In the genomic region with DNA sequence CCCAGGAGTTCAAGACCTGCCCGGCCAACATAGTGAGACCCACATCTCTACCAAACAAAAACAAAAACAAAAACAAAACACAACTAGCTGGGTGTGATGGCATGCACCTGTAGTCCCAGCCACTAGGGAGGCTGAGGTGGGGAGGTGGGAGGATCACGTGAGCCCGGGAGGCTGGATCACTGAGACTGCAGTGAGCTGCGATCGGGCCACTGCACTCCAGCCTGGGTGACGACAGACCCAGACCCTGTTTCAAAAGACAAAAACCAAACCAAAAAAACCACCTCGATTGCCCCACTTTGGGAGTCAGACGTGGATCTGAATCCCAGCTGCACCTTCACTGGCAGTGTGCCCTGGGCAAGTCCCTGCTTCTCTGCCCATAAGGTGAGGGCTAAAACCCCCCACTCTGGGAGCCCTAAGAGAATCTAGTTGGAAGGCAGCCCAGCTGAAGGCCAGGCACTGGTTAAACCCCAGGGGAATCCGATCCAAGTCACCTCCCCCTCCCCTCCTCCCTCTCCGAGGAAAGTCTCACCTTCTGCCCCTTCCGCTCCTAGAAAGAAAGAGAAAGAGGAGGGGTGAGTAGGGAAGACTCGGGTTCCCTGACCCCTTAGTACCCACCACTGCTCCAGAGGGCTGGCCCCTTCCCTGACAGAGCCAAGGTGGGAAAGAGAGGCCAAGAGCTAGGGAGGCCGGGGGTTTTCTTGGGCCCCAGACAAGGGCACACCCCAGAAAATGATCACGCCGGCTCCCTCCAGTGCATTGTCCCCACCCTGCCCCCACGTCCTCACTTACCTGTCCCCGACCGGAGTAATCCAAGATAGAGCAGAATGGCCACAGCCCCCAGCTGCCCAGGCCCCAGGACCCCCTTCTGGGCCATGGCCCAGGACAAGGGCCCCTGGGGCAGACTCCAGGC, we compare ENCODE assay signal across 10 cellular contexts. TPM values are rescaled to one million over a fixed set of nuclear protein-coding genes. Genes with fewer than 3 reads are reported as not detected.
DNase-seq lines count a peak whose midpoint lies in the region; TF ChIP-seq lines count a peak whose summit lies in the region.
"Had no signal": no experiment of that assay in that cellular context is flagged by ENCODE, and none has a peak within 500 bp of the region (broad histone marks: within the 10 kb centered on the region; RNA-seq: fewer than 3 reads in every experiment).

No MANE protein-coding gene starts in this region.

- no peaks in the 10 kb centered on the region for H3K27me3 Mint-ChIP-seq in Calu3 (ENCODE audit: unreplicated experiment)
- H3K27me3 Mint-ChIP-seq: activated naive CD4-positive, alpha-beta T cell treated with anti-CD3 and anti-CD28 coated beads, Interleukin-2, amount 50 U/mL, for 24 hours had no signal

- H3K4me3 ChIP-seq in duodenal mucosa (ENCODE audit: low read depth in 1 of 2, low read length in 2 of 2) (peak overlapping the region; percentile 78 to 98), mucosa of stomach (ENCODE audit: low read length) (peak overlapping the region; percentile 78)

- H3K9ac ChIP-seq in duodenal mucosa (ENCODE audit: low read depth in 1 of 2, low read length in 2 of 2) (peak overlapping the region; percentile 96 to 100), mucosa of stomach (ENCODE audit: low read length) (peak overlapping the region; percentile 100)

- H3K9me3 ChIP-seq in duodenal mucosa (ENCODE audit: control insufficient read depth in 1 of 2, low read length in 2 of 2) (no peaks in the 10 kb centered on the region), mucosa of stomach (ENCODE audit: control insufficient read depth, low read length) (no peaks in the 10 kb centered on the region)

- H3K9me3 Mint-ChIP-seq in Calu3 (ENCODE audit: low read depth, unreplicated experiment): no peaks in the 10 kb centered on the region
- H3K9me3 Mint-ChIP-seq: activated naive CD4-positive, alpha-beta T cell treated with anti-CD3 and anti-CD28 coated beads, Interleukin-2, amount 50 U/mL, for 24 hours had no signal

- no peak for TF ChIP-seq CTCF in Calu3 (IDR thresholded peaks at IDR 0.05; ENCODE audit: unreplicated experiment)

- H3K4me3 Mint-ChIP-seq in Calu3 (ENCODE audit: low read depth, unreplicated experiment): peak overlapping the region; percentile 93
- H3K4me3 Mint-ChIP-seq: activated naive CD4-positive, alpha-beta T cell treated with anti-CD3 and anti-CD28 coated beads, Interleukin-2, amount 50 U/mL, for 24 hours had no signal

- H3K36me3 ChIP-seq in duodenal mucosa (ENCODE audit: control insufficient read depth in 1 of 2, insufficient read depth in 2 of 2, low read length in 2 of 2): peaks cover 10 to 26% of the 10 kb centered on the region in 2 donors
- H3K36me3 ChIP-seq in mucosa of stomach (ENCODE audit: control insufficient read depth, insufficient read depth, low read length): peaks cover 15% of the 10 kb centered on the region

- TSS peak; percentile 68 for BruUV-seq in Calu3 (replicated peaks; lab: Mats Ljungman, UMichigan)

- peak overlapping the region; percentile 6 for H3K27ac Mint-ChIP-seq in Calu3 (ENCODE audit: unreplicated experiment)
- H3K27ac Mint-ChIP-seq: activated naive CD4-positive, alpha-beta T cell treated with anti-CD3 and anti-CD28 coated beads, Interleukin-2, amount 50 U/mL, for 24 hours had no signal

- peaks cover 48 to 59% of the 10 kb centered on the region in 2 donors for H3K4me1 ChIP-seq in duodenal mucosa (ENCODE audit: control insufficient read depth in 1 of 2, insufficient read depth in 2 of 2, low read length in 2 of 2)
- H3K4me1 ChIP-seq in mucosa of stomach (ENCODE audit: control insufficient read depth, insufficient read depth, low read length): peaks cover 64% of the 10 kb centered on the region

- CTCF ChIA-PET in Calu3 (lab: Charles Lee): interaction anchor here (0.6 to 3.8 kb wide), 7 partner anchors 18 to 324 kb away, joined by 3 to 18 read pairs (median 3); a partner anchor contains a TSS

- peaks cover 74% of the 10 kb centered on the region for H3K4me1 Mint-ChIP-seq in Calu3 (ENCODE audit: low read depth, unreplicated experiment)
- H3K4me1 Mint-ChIP-seq: activated naive CD4-positive, alpha-beta T cell treated with anti-CD3 and anti-CD28 coated beads, Interleukin-2, amount 50 U/mL, for 24 hours had no signal

- H3K27ac ChIP-seq in duodenal mucosa (ENCODE audit: low read depth, low read length): peak overlapping the region; percentile 86

- H3K36me3 Mint-ChIP-seq in Calu3 (ENCODE audit: insufficient read depth, unreplicated experiment): peaks cover 78% of the 10 kb centered on the region

- DNase-seq in Calu3: peak; percentile 79
- peak; percentile 16 for DNase-seq in NCI-H2107 (lab: John Stamatoyannopoulos, UW)
- DNase-seq in NCI-H2081 treated with DMSO at 0.1 percent for 48 hours (lab: John Stamatoyannopoulos, UW): no peak
- no peak for DNase-seq in NCI-H1417 (lab: John Stamatoyannopoulos, UW)
- no peak for DNase-seq in NCI-H146 treated with DMSO at 0.1 percent for 48 hours (lab: John Stamatoyannopoulos, UW; ENCODE audit: unreplicated experiment)
- DNase-seq in LoVo (ENCODE audit: low spot score): no peak

- H3K27me3 ChIP-seq in duodenal mucosa (ENCODE audit: control insufficient read depth in 1 of 2, insufficient read depth in 2 of 2, low read length in 2 of 2) (no peaks in the 10 kb centered on the region), mucosa of stomach (ENCODE audit: control insufficient read depth, insufficient read depth, low read length) (peaks cover 3% of the 10 kb centered on the region)

- intact Hi-C loops in Calu3 (cut with micrococcal nuclease; ENCODE audit: unreplicated experiment): loop anchor here (2.0 kb wide), 1 partner anchor 18 kb away; a partner anchor contains a TSS

RNA-seq across cellular contexts. Expression of a gene that starts 0.6 kb away (rescaled TPM):
- total RNA-seq in Calu3 (2022): 108 and 138 TPM in 2 replicates
- total RNA-seq: fibroblast of villous mesenchyme had no signal

RNA-seq across cellular contexts. Expression of a gene that starts 15.0 kb away (rescaled TPM):
- 1.6 TPM in 2 replicates for total RNA-seq in Calu3 (2022)

RNA-seq across cellular contexts. Expression of a gene that starts 17.4 kb away (rescaled TPM):
- 66.6 and 69.9 TPM in 2 replicates for total RNA-seq in Calu3 (2022)

RNA-seq across cellular contexts. Expression of a gene that starts 26.7 kb away (rescaled TPM):
- total RNA-seq in Calu3 (2022): 49.3 and 52.0 TPM in 2 replicates

RNA-seq across cellular contexts. Expression of a gene that starts 40.3 kb away (rescaled TPM):
- 80.1 and 86.8 TPM in 2 replicates for total RNA-seq in Calu3 (2022)

Comparison
In these comparisons a context has a peak if more than half of its experiments do, and no peak if none do; other contexts are left out.
1. DNase-seq: peak in Calu3 (single experiment) and NCI-H2107 (single experiment); none in NCI-H2081 treated with DMSO at 0.1 percent for 48 hours (single experiment), NCI-H1417 (0 of 3), NCI-H146 treated with DMSO at 0.1 percent for 48 hours (single experiment) and LoVo (single experiment).